Comparison of ENCODE assay signal across 29 cellular contexts in genomic region chr5:1784197-1785050, GRCh38. TPM values are rescaled to one million over a fixed set of nuclear protein-coding genes. Genes with fewer than 3 reads are reported as not detected.
A peak's percentile ranks its signal among the peaks of the same experiment; 100 is the strongest.
DNase-seq lines count a peak whose midpoint lies in the region; ATAC-seq, FAIRE-seq and TF ChIP-seq lines count a peak whose summit lies in the region.
"Had no signal": no experiment of that assay in that cellular context is flagged by ENCODE, and none has a peak within 500 bp of the region (broad histone marks: within the 10 kb centered on the region; RNA-seq: fewer than 3 reads in every experiment).

No MANE protein-coding gene starts in this region.

- H2BK20ac ChIP-seq in IMR-90 (ENCODE audit: low read depth, low read length), result no peak overlapping the region

- ATAC-seq in IMR-90 (ENCODE audit: low read depth) (no peak), HG02973 (IDR thresholded peaks at IDR 0.05; ENCODE audit: unreplicated experiment) (no peak)
- ATAC-seq: activated CD4-positive, CD25-positive, alpha-beta regulatory T cell treated with anti-CD3 and anti-CD28 coated beads, Interleukin-2, amount 50 U/mL, for 24 hours; HCT116; heart left ventricle; psoas muscle had no signal

- CTCF ChIA-PET in IMR-90 (lab: Yijun Ruan, JAX), result interaction anchor here (1.3 kb wide), 1 partner anchor 12 kb away, joined by 3 read pairs; no protein-coding TSS in a partner anchor

- no peak overlapping the region for H3K4me3 ChIP-seq in BLaER1 treated with 17β-estradiol and CSF1 and Interleukin-3, amounts not matched to agents 10 nM and 100 nM
- H3K4me3 ChIP-seq in IMR-90 (ENCODE audit: insufficient read depth, low read depth, low read length), result no peak overlapping the region
- H3K4me3 ChIP-seq in bronchial epithelial cell (ENCODE audit: low read depth, low read length), result no peak overlapping the region
- H3K4me3 ChIP-seq in neural progenitor cell, result no peak overlapping the region
- H3K4me3 ChIP-seq: heart left ventricle, psoas muscle, skin epidermis had no signal

- H3K9me1 ChIP-seq in IMR-90 (ENCODE audit: insufficient read depth, low read length), result peaks cover 2% of the 10 kb centered on the region; the same call in 1 of the 2 replicates

- no peak overlapping the region for H3K4ac ChIP-seq in IMR-90 (ENCODE audit: low read depth, low read length)

- no peak for TF ChIP-seq POLR2A in IMR-90 (IDR thresholded peaks at IDR 0.05; ENCODE audit: low read depth, low read length)

- TF ChIP-seq CTCF in IMR-90 (conservative IDR thresholded peaks at IDR 0.05; ENCODE audit: low read depth, low read length) (no peak), bronchial epithelial cell (IDR thresholded peaks at IDR 0.05; ENCODE audit: insufficient read depth, low read length, severe bottlenecking) (no peak), neural progenitor cell (IDR thresholded peaks at IDR 0.05) (no peak)

- no peaks in the 10 kb centered on the region for H3K9me3 ChIP-seq in BLaER1 treated with 17β-estradiol and CSF1 and Interleukin-3, amounts not matched to agents 10 nM and 100 nM (replicated peaks in 1 of 11)
- H3K9me3 ChIP-seq in IMR-90 (ENCODE audit: control insufficient read depth, insufficient read depth, low read length) (no peaks in the 10 kb centered on the region), neural progenitor cell (ENCODE audit: low read depth) (no peaks in the 10 kb centered on the region)
- H3K9me3 ChIP-seq: heart left ventricle, neutrophil, psoas muscle had no signal

- peaks cover 21% of the 10 kb centered on the region for H3K4me1 Mint-ChIP-seq in neural progenitor cell
- peaks cover 20% of the 10 kb centered on the region for H3K4me1 Mint-ChIP-seq in activated CD4-positive, alpha-beta T cell treated with anti-CD3 and anti-CD28 coated beads, Interleukin-2, amount 10 ng/mL, durations not matched to agents 24 days and 14 days

- DNase-seq in IMR-90 (no peak), bronchial epithelial cell (ENCODE audit: low read depth) (no peak), neural progenitor cell (ENCODE audit: low spot score) (no peak), DMS79 treated with DMSO at 0.1 percent for 48 hours (lab: John Stamatoyannopoulos, UW) (no peak), amniotic stem cell (lab: John Stamatoyannopoulos, UW) (no peak)
- DNase-seq in activated CD4-positive, alpha-beta T cell treated with anti-CD3 and anti-CD28 coated beads, Interleukin-2, amount 10 ng/mL, durations not matched to agents 24 days and 14 days, result no peak
- DNase-seq: activated effector memory CD4-positive, alpha-beta T cell treated with anti-CD3 and anti-CD28 coated beads, Interleukin-2, amount 50 U/mL, for 16 hours; activated T-cell treated with anti-CD3 and anti-CD28 coated beads for 4 hours; COR-L47; cortex of kidney; effector memory CD8-positive, alpha-beta T cell; foreskin fibroblast; heart left ventricle; Kasumi-1; mammary epithelial cell; MV-4-11; NCI-H146; NCI-H2107; NCI-H446 treated with DMSO at 0.1 percent for 48 hours; NCI-H82; stimulated activated CD8-positive, alpha-beta memory T cell treated with anti-CD3 and anti-CD28 coated beads, Interleukin-4, amount 100 ng/mL, for 48 hours had no signal

- no peak overlapping the region for H2AK9ac ChIP-seq in IMR-90 (replicated peaks; ENCODE audit: low read depth, low read length, poor library complexity)

- H3K56ac ChIP-seq in IMR-90 (ENCODE audit: extremely low read depth, insufficient read depth, low read length), result no peak overlapping the region

- peak overlapping the region; percentile 51 for H2AFZ ChIP-seq in IMR-90 (replicated peaks; ENCODE audit: low read length, poor library complexity)
- H2AFZ ChIP-seq in neural progenitor cell (replicated peaks), result no peak overlapping the region

- H3K4me1 ChIP-seq in BLaER1 treated with 17β-estradiol and CSF1 and Interleukin-3, amounts not matched to agents 10 nM and 100 nM, result peaks cover 19 to 60% (median 49%) of the 10 kb centered on the region in 10 experiments
- peaks cover 2% of the 10 kb centered on the region; the same call in 1 of the 2 replicates for H3K4me1 ChIP-seq in IMR-90 (ENCODE audit: control insufficient read depth, insufficient read depth, low read length)
- no peaks in the 10 kb centered on the region for H3K4me1 ChIP-seq in neural progenitor cell
- H3K4me1 ChIP-seq: psoas muscle had no signal

- H3K9ac ChIP-seq in BLaER1 treated with 17β-estradiol and CSF1 and Interleukin-3, amounts not matched to agents 10 nM and 100 nM, result no peak overlapping the region
- H3K9ac ChIP-seq in IMR-90 (ENCODE audit: low read depth, low read length) (no peak overlapping the region), neural progenitor cell (no peak overlapping the region)

- no peaks in the 10 kb centered on the region for H3K79me1 ChIP-seq in IMR-90 (ENCODE audit: low read depth in 1 of 2, low read length in 2 of 2)

- intact Hi-C loops in IMR-90 (cut with micrococcal nuclease), result no loop called here
- intact Hi-C loops in activated CD4-positive, alpha-beta T cell treated with anti-CD3 and anti-CD28 coated beads, Interleukin-2, amount 10 ng/mL, durations not matched to agents 24 days and 14 days (cut with micrococcal nuclease), result no loop called here

- no peak overlapping the region for H3K14ac ChIP-seq in IMR-90 (replicated peaks; ENCODE audit: low read depth, low read length)

- H3K36me3 ChIP-seq in BLaER1 treated with 17β-estradiol and CSF1 and Interleukin-3, amounts not matched to agents 10 nM and 100 nM, result no peaks in the 10 kb centered on the region
- H3K36me3 ChIP-seq in IMR-90 (ENCODE audit: control insufficient read depth, insufficient read depth, low read length) (no peaks in the 10 kb centered on the region), bronchial epithelial cell (ENCODE audit: control insufficient read depth, insufficient read depth, low read length) (no peaks in the 10 kb centered on the region), neural progenitor cell (no peaks in the 10 kb centered on the region)
- H3K36me3 ChIP-seq: heart left ventricle, neutrophil had no signal

- no peak for TF ChIP-seq RAD21 in IMR-90 (IDR thresholded peaks at IDR 0.05; ENCODE audit: low read length)

- H2BK15ac ChIP-seq in IMR-90 (ENCODE audit: low read depth, low read length), result no peak overlapping the region

- no peak overlapping the region for H2BK120ac ChIP-seq in IMR-90 (ENCODE audit: low read depth, low read length)

- H3K4me3 Mint-ChIP-seq in neural progenitor cell, result no peak overlapping the region
- no peak overlapping the region for H3K4me3 Mint-ChIP-seq in activated CD4-positive, alpha-beta T cell treated with anti-CD3 and anti-CD28 coated beads, Interleukin-2, amount 10 ng/mL, durations not matched to agents 24 days and 14 days

- BruUV-seq in IMR-90 (replicated peaks; lab: Mats Ljungman, UMichigan), result no TSS peak

- H3K23ac ChIP-seq in IMR-90 (ENCODE audit: low read depth, low read length), result no peak overlapping the region

- no peak overlapping the region for H2AK5ac ChIP-seq in IMR-90 (ENCODE audit: low read depth, low read length)

- peak; percentile 68 for FAIRE-seq in bronchial epithelial cell (lab: Jason Lieb, UNC)
- FAIRE-seq: TTC549 had no signal

- no peak overlapping the region for H4K5ac ChIP-seq in IMR-90 (ENCODE audit: low read depth, low read length)

- H3K36me3 Mint-ChIP-seq in neural progenitor cell, result no peaks in the 10 kb centered on the region
- no peaks in the 10 kb centered on the region for H3K36me3 Mint-ChIP-seq in activated CD4-positive, alpha-beta T cell treated with anti-CD3 and anti-CD28 coated beads, Interleukin-2, amount 10 ng/mL, durations not matched to agents 24 days and 14 days (ENCODE audit: low read depth)

- POLR2A ChIA-PET in IMR-90 (lab: Charles Lee; ENCODE audit: unreplicated experiment), result no interaction called here

- dilution Hi-C loops in IMR-90 (cut with HindIII; ENCODE audit: low sequenced_read_pairs, unreplicated experiment), result no loop called here

- no peaks in the 10 kb centered on the region for H3F3A ChIP-seq in neural progenitor cell (ENCODE audit: low read depth)

- in situ Hi-C loops in IMR-90 (cut with MboI; ENCODE audit: low sequenced_read_pairs), result loop anchor here (25.0 kb wide), 1 partner anchor 822 kb away; no protein-coding TSS in a partner anchor

- H3K27me3 ChIP-seq in BLaER1 treated with 17β-estradiol and CSF1 and Interleukin-3, amounts not matched to agents 10 nM and 100 nM, result peaks cover 0 to 22% (median 0%) of the 10 kb centered on the region in 11 experiments; a peak in 5 of 22 replicates
- H3K27me3 ChIP-seq in IMR-90 (ENCODE audit: control insufficient read depth, insufficient read depth, low read length) (no peaks in the 10 kb centered on the region; the same call in 1 of the 2 replicates), bronchial epithelial cell (ENCODE audit: control insufficient read depth, insufficient read depth, low read length) (peaks cover 3% of the 10 kb centered on the region), neural progenitor cell (no peaks in the 10 kb centered on the region)

- H3K27ac Mint-ChIP-seq in neural progenitor cell, result peak overlapping the region; percentile 51
- no peak overlapping the region for H3K27ac Mint-ChIP-seq in activated CD4-positive, alpha-beta T cell treated with anti-CD3 and anti-CD28 coated beads, Interleukin-2, amount 10 ng/mL, durations not matched to agents 24 days and 14 days

- H3K27ac ChIP-seq in BLaER1 treated with 17β-estradiol and CSF1 and Interleukin-3, amounts not matched to agents 10 nM and 100 nM, result no peak overlapping the region
- H3K27ac ChIP-seq in IMR-90 (ENCODE audit: insufficient read depth, low read length) (no peak overlapping the region), neural progenitor cell (no peak overlapping the region)
- H3K27ac ChIP-seq: heart left ventricle, neutrophil, psoas muscle, skin epidermis had no signal

- H4K8ac ChIP-seq in IMR-90 (ENCODE audit: low read depth in 2 of 2, low read length in 2 of 2), result no peak overlapping the region

- no peaks in the 10 kb centered on the region for H3K79me2 ChIP-seq in neural progenitor cell (ENCODE audit: low read depth)

- H4K20me1 ChIP-seq in BLaER1 treated with 17β-estradiol and CSF1 and Interleukin-3, amounts not matched to agents 10 nM and 100 nM, result peaks cover 0 to 8% (median 0%) of the 10 kb centered on the region in 11 experiments; a peak in 1 of 22 replicates
- no peaks in the 10 kb centered on the region for H4K20me1 ChIP-seq in IMR-90 (ENCODE audit: insufficient read depth, low read length)
- H4K20me1 ChIP-seq in neural progenitor cell (ENCODE audit: low read depth), result no peaks in the 10 kb centered on the region

- no peak overlapping the region for H2BK5ac ChIP-seq in IMR-90 (ENCODE audit: low read depth, low read length, poor library complexity, severe bottlenecking)

- H3K9me3 Mint-ChIP-seq in neural progenitor cell, result no peaks in the 10 kb centered on the region
- H3K9me3 Mint-ChIP-seq in activated CD4-positive, alpha-beta T cell treated with anti-CD3 and anti-CD28 coated beads, Interleukin-2, amount 10 ng/mL, durations not matched to agents 24 days and 14 days, result no peaks in the 10 kb centered on the region
- H3K9me3 Mint-ChIP-seq: effector memory CD8-positive, alpha-beta T cell had no signal

- no peak overlapping the region for H3K18ac ChIP-seq in IMR-90 (ENCODE audit: low read depth, low read length)

- H3K27me3 Mint-ChIP-seq in neural progenitor cell (ENCODE audit: insufficient read depth, low read depth), result peaks cover 3% of the 10 kb centered on the region
- peaks cover 3% of the 10 kb centered on the region for H3K27me3 Mint-ChIP-seq in activated CD4-positive, alpha-beta T cell treated with anti-CD3 and anti-CD28 coated beads, Interleukin-2, amount 10 ng/mL, durations not matched to agents 24 days and 14 days

- no peak overlapping the region for H4K91ac ChIP-seq in IMR-90 (ENCODE audit: insufficient read depth, low read depth, low read length)

- H3K4me2 ChIP-seq in BLaER1 treated with 17β-estradiol and CSF1 and Interleukin-3, amounts not matched to agents 10 nM and 100 nM, result peak overlapping the region in 8 of 11 experiments; percentile 30 to 95 (median 90); a peak in 15 of 22 replicates
- H3K4me2 ChIP-seq in IMR-90 (ENCODE audit: low read depth, low read length), result no peak overlapping the region
- no peak overlapping the region for H3K4me2 ChIP-seq in neural progenitor cell

- 93% methylated on average over 6 of the region's 20 CpGs; no CpG with 5 or more reads in 1 of the 2 experiments for WGBS in IMR-90 (ENCODE audit: extremely low coverage in 2 of 2, insufficient read length in 1 of 2), 2 experiments

RNA-seq across cellular contexts. Expression of gene MRPL36, which starts 15.2 kb away (rescaled TPM):
- total RNA-seq in IMR-90 (2012; rRNA removed) (63.9 and 85.9 TPM in 2 replicates), bronchial epithelial cell (61.1 and 63.1 TPM in 2 replicates), neural progenitor cell (ENCODE audit: low replicate concordance) (22.2 and 30.2 TPM in 2 replicates)
- polyA plus RNA-seq in IMR-90 (2012; rRNA removed), result 103 and 134 TPM in 2 replicates
- polyA plus RNA-seq in IMR-90 (2012; cell fraction: cytosol; rRNA removed), result 101 and 125 TPM in 2 replicates
- polyA plus RNA-seq in IMR-90 (2012; cell fraction: nucleus; rRNA removed; ENCODE audit: low replicate concordance), result 35.7 and 44.4 TPM in 2 replicates
- 107 and 108 TPM in 2 replicates for total RNA-seq in activated CD4-positive, alpha-beta T cell treated with anti-CD3 and anti-CD28 coated beads, Interleukin-2, amount 10 ng/mL, durations not matched to agents 24 days and 14 days

RNA-seq across cellular contexts. Expression of gene NDUFS6, which starts 16.8 kb away (rescaled TPM):
- total RNA-seq in IMR-90 (2012; rRNA removed) (10.4 and 26.9 TPM in 2 replicates), bronchial epithelial cell (21.1 and 49.9 TPM in 2 replicates), neural progenitor cell (ENCODE audit: low replicate concordance) (54.2 TPM in 2 replicates)
- polyA plus RNA-seq in IMR-90 (2012; rRNA removed), result 69.0 and 119 TPM in 2 replicates
- 70.7 and 121 TPM in 2 replicates for polyA plus RNA-seq in IMR-90 (2012; cell fraction: cytosol; rRNA removed)
- 19.3 and 45.4 TPM in 2 replicates for polyA plus RNA-seq in IMR-90 (2012; cell fraction: nucleus; rRNA removed; ENCODE audit: low replicate concordance)
- total RNA-seq in activated CD4-positive, alpha-beta T cell treated with anti-CD3 and anti-CD28 coated beads, Interleukin-2, amount 10 ng/mL, durations not matched to agents 24 days and 14 days, result 37.8 and 40.3 TPM in 2 replicates

Comparison
In these comparisons a context has a peak if more than half of its experiments do, and no peak if none do; other contexts are left out.
1. H3K4me2 ChIP-seq: peak in BLaER1 treated with 17β-estradiol and CSF1 and Interleukin-3, amounts not matched to agents 10 nM and 100 nM (8 of 11); none in IMR-90 (single experiment) and neural progenitor cell (single experiment).